15 cellular contexts compared by ENCODE assay signal in genomic region chr22:46373166-46373565, GRCh38. TPM values are rescaled to one million over a fixed set of nuclear protein-coding genes. Genes with fewer than 3 reads are reported as not detected.
DNase-seq lines count a peak whose midpoint lies in the region; ATAC-seq and TF ChIP-seq lines count a peak whose summit lies in the region.
"Had no signal": no experiment of that assay in that cellular context is flagged by ENCODE, and none has a peak within 500 bp of the region (broad histone marks: within the 10 kb centered on the region; RNA-seq: fewer than 3 reads in every experiment).

No MANE protein-coding gene starts in this region.

- H3K27ac Mint-ChIP-seq in type B pancreatic cell = peak overlapping the region; percentile 43

- no peaks in the 10 kb centered on the region for H3K27me3 Mint-ChIP-seq in type B pancreatic cell

- H3K36me3 Mint-ChIP-seq in type B pancreatic cell = peaks cover 6% of the 10 kb centered on the region

- no peak for ATAC-seq in right cardiac atrium
- ATAC-seq in mucosa of descending colon = no peak
- ATAC-seq in HG03521 (IDR thresholded peaks at IDR 0.05; ENCODE audit: unreplicated experiment) = no peak
- ATAC-seq: psoas muscle had no signal

- no peak overlapping the region for H3K4me3 ChIP-seq in right cardiac atrium (ENCODE audit: low read length)
- H3K4me3 ChIP-seq in right atrium auricular region = no peak overlapping the region
- H3K4me3 ChIP-seq in mucosa of descending colon = no peak overlapping the region
- H3K4me3 ChIP-seq: psoas muscle had no signal

- H3K27me3 ChIP-seq in right cardiac atrium (ENCODE audit: control insufficient read depth, insufficient read depth) = no peaks in the 10 kb centered on the region
- H3K27me3 ChIP-seq in right atrium auricular region = no peaks in the 10 kb centered on the region

- H3K27ac ChIP-seq in right cardiac atrium (ENCODE audit: low read length) (no peak overlapping the region), right atrium auricular region (no peak overlapping the region), caudate nucleus (ENCODE audit: low read depth, low read length) (no peak overlapping the region)
- H3K27ac ChIP-seq: psoas muscle had no signal

- H3K4me3 Mint-ChIP-seq in type B pancreatic cell = no peak overlapping the region

- H3K36me3 ChIP-seq in right atrium auricular region = no peaks in the 10 kb centered on the region
- H3K36me3 ChIP-seq in mucosa of descending colon (ENCODE audit: low read depth) = no peaks in the 10 kb centered on the region

- peaks cover 13% of the 10 kb centered on the region for H3K4me1 Mint-ChIP-seq in type B pancreatic cell (ENCODE audit: unreplicated experiment)

- WGBS in right cardiac atrium = 67% methylated on average over 8 of the region's 8 CpGs

- intact Hi-C loops in right cardiac atrium (cut with DNase I) = no loop called here
- intact Hi-C loops in mucosa of descending colon (cut with DNase I, micrococcal nuclease) = no loop called here

- no peaks in the 10 kb centered on the region for H3K9me3 ChIP-seq in right cardiac atrium (ENCODE audit: control insufficient read depth, low read length)
- peaks cover 0 to 9% of the 10 kb centered on the region in 2 donors for H3K9me3 ChIP-seq in right atrium auricular region
- H3K9me3 ChIP-seq in mucosa of descending colon = peaks cover 8% of the 10 kb centered on the region
- H3K9me3 ChIP-seq: psoas muscle had no signal

- no peak for TF ChIP-seq CTCF in right atrium auricular region (IDR thresholded peaks at IDR 0.05)
- TF ChIP-seq CTCF in mucosa of descending colon (IDR thresholded peaks at IDR 0.05) = no peak
- TF ChIP-seq CTCF in type B pancreatic cell (conservative IDR thresholded peaks at IDR 0.05) = no peak

- peaks cover 5% of the 10 kb centered on the region for H3K9me3 Mint-ChIP-seq in type B pancreatic cell

- H3K4me1 ChIP-seq in right cardiac atrium (ENCODE audit: control insufficient read depth, insufficient read depth, low read length) (no peaks in the 10 kb centered on the region), right atrium auricular region (peaks cover 0 to 7% of the 10 kb centered on the region in 2 donors), mucosa of descending colon (ENCODE audit: low read depth) (peaks cover 33% of the 10 kb centered on the region)
- H3K4me1 ChIP-seq: psoas muscle had no signal

- peak in 2 of 3 donors; percentile 45 to 56 for DNase-seq in right cardiac atrium
- DNase-seq in right atrium auricular region (ENCODE audit: low spot score) = no peak
- DNase-seq in SHP77 (lab: John Stamatoyannopoulos, UW) = peak; percentile 82 to 86
- DNase-seq in mucosa of descending colon = peak; percentile 57 to 73 (median 71)
- no peak for DNase-seq in type B pancreatic cell (ENCODE audit: extremely low spot score, unreplicated experiment)
- DNase-seq in caudate nucleus (lab: John Stamatoyannopoulos, UW) = no peak
- no peak for DNase-seq in NCI-H446 (lab: John Stamatoyannopoulos, UW)
- DNase-seq: activated CD4-positive, alpha-beta T cell treated with anti-CD3 and anti-CD28 coated beads, Interleukin-2, amount 50 U/mL, for 1 hour; amygdala; foreskin melanocyte; HCEC 1CT; NCI-H187 treated with DMSO at 0.1 percent for 48 hours; NCI-H526 treated with DMSO at 0.1 percent for 48 hours; psoas muscle had no signal

RNA-seq across cellular contexts. Expression of gene TRMU, which starts 37.7 kb away (rescaled TPM):
- total RNA-seq in right cardiac atrium (10 to 100 TPM; 31.5 to 48.7 (median 38.9) TPM), right atrium auricular region (10 to 100 TPM; 22.2 to 22.4 TPM), mucosa of descending colon (10 to 100 TPM; 40.5 to 41.5 (median 41.2) TPM), type B pancreatic cell (ENCODE audit: low replicate concordance) (46.6 and 68.4 TPM in 2 replicates)
- 40.2 TPM for polyA plus RNA-seq in right cardiac atrium

Comparison
In these comparisons a context has a peak if more than half of its experiments do, and no peak if none do; other contexts are left out.
1. DNase-seq: peak in right cardiac atrium (2 of 3), SHP77 (2 of 2) and mucosa of descending colon (3 of 3); none in right atrium auricular region (single experiment), type B pancreatic cell (single experiment), caudate nucleus (0 of 61) and NCI-H446 (0 of 2).